ENCODE assay signal across 1 cellular context in the genomic region with DNA sequence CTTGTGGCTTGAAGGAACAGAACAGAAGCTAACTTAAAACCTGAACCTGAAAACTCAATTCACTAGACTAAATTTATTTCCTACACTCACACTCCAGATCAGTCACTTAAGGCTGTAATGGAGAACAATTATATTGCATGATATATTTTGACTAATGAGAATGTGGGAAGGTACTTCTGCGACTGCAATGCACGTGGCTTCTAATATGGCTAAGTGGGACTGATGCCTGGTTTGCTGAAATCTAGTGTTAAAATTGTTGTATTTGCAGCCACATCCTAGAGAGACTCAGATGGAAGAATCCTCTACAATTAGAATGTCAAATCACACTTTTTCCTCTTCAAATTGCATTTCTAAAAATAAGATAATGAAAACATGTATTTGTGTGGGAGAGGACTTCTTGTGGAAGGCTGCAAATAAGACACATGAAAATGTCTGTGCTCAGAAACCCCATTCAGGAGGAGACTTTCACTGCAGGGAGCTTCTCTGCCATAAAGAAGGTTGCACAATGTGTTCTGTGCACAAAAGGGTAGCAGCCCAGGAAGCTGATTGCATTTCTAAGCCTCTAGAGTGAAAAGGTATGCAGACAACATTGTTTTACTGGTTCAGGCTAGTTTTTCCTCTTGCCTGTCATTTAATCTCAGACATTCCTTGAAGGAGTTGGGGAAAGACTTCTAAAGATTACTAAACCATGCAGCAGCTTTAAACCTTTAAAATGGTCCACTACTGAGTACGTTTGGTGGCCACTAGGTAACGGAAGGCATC.
TF ChIP-seq lines count a peak whose summit lies in the region.

No MANE protein-coding gene starts in this region.

TF ChIP-seq in H1, 55 proteins besides CTCF, POLR2A, EP300 and RAD21 (continued from another document):
- TF ChIP-seq NANOG (IDR thresholded peaks at IDR 0.05; ENCODE audit: insufficient read depth, low read depth, low read length, poor library complexity, severe bottlenecking) (peak; percentile 88), HDAC6 (IDR thresholded peaks at IDR 0.05; ENCODE audit: low read depth, low read length) (no peak), TBP (IDR thresholded peaks at IDR 0.05; ENCODE audit: low read depth, low read length) (peak; percentile 44; the same call in 1 of the 2 replicates), JUN (IDR thresholded peaks at IDR 0.05; ENCODE audit: low read depth, low read length) (no peak), KDM4A (IDR thresholded peaks at IDR 0.05; ENCODE audit: low read depth, low read length, severe bottlenecking) (no peak), GABPA (IDR thresholded peaks at IDR 0.05; ENCODE audit: borderline replicate concordance, insufficient read depth, low read length) (no peak), JUND (IDR thresholded peaks at IDR 0.05; ENCODE audit: low read length) (no peak), NRF1 (IDR thresholded peaks at IDR 0.05; ENCODE audit: low read depth, low read length) (no peak), CBX5 (IDR thresholded peaks at IDR 0.05; ENCODE audit: low read depth, low read length) (no peak), EZH2 (IDR thresholded peaks at IDR 0.05; ENCODE audit: low read depth, low read length, severe bottlenecking) (no peak), BCL11A (IDR thresholded peaks at IDR 0.05; ENCODE audit: low read depth in 2 of 2, low read length in 2 of 2) (peak; percentile 26 to 76), SP2 (IDR thresholded peaks at IDR 0.05; ENCODE audit: low read length) (no peak), SUZ12 (IDR thresholded peaks at IDR 0.05; ENCODE audit: low read length) (no peak), TEAD4 (IDR thresholded peaks at IDR 0.05; ENCODE audit: low read depth, low read length) (peak; percentile 93), GTF2F1 (IDR thresholded peaks at IDR 0.05; ENCODE audit: borderline replicate concordance, low read depth, low read length) (no peak), CTBP2 (IDR thresholded peaks at IDR 0.05; ENCODE audit: borderline replicate concordance, insufficient read depth, insufficient read length, low read length) (no peak), TCF12 (IDR thresholded peaks at IDR 0.05; ENCODE audit: low read depth, low read length) (no peak), POLR2AphosphoS5 (IDR thresholded peaks at IDR 0.05; ENCODE audit: low read depth, low read length) (no peak), CHD1 (IDR thresholded peaks at IDR 0.05; ENCODE audit: low read depth, low read length) (no peak), KDM1A (IDR thresholded peaks at IDR 0.05; ENCODE audit: borderline replicate concordance, low read length) (no peak), ASH2L (IDR thresholded peaks at IDR 0.05; ENCODE audit: low read length) (peak; percentile 78), YY1 (IDR thresholded peaks at IDR 0.05; ENCODE audit: low read depth, low read length) (peak; percentile 73; the same call in 1 of the 2 replicates), SIX5 (IDR thresholded peaks at IDR 0.05; ENCODE audit: low read depth, low read length) (no peak), POU5F1 (IDR thresholded peaks at IDR 0.05; ENCODE audit: low read depth, low read length) (no peak), KDM5A (IDR thresholded peaks at IDR 0.05; ENCODE audit: low read length) (no peak), RNF2 (IDR thresholded peaks at IDR 0.05; ENCODE audit: borderline replicate concordance, low read depth, low read length, missing control alignments, poor library complexity, severe bottlenecking) (no peak), RXRA (IDR thresholded peaks at IDR 0.05; ENCODE audit: insufficient read depth, low read depth, low read length) (0 out of 2 replicates have a peak, but pooled peaks have one; percentile 14), RBBP5 (IDR thresholded peaks at IDR 0.05; ENCODE audit: borderline replicate concordance, low read depth, low read length) (no peak), SAP30 (IDR thresholded peaks at IDR 0.05; ENCODE audit: insufficient read depth, insufficient replicate concordance, low read length) (no peak), CHD2 (IDR thresholded peaks at IDR 0.05; ENCODE audit: low read length) (no peak), BRCA1 (IDR thresholded peaks at IDR 0.05; ENCODE audit: low read depth, low read length) (no peak), BACH1 (IDR thresholded peaks at IDR 0.05; ENCODE audit: low read length) (no peak), RFX5 (IDR thresholded peaks at IDR 0.05; ENCODE audit: borderline replicate concordance, low read depth, low read length) (no peak), SIN3A (conservative IDR thresholded peaks at IDR 0.05 in 1 of 2, IDR thresholded peaks at IDR 0.05 in 1 of 2; ENCODE audit: low read depth in 1 of 2, low read length in 2 of 2) (no peak), CEBPB (IDR thresholded peaks at IDR 0.05; ENCODE audit: low read depth, low read length) (peak; percentile 100), SRF (IDR thresholded peaks at IDR 0.05; ENCODE audit: low read depth, low read length) (no peak), SP4 (IDR thresholded peaks at IDR 0.05; ENCODE audit: low read length) (no peak), SIRT6 (IDR thresholded peaks at IDR 0.05; ENCODE audit: low read length) (no peak), PHF8 (conservative IDR thresholded peaks at IDR 0.05; ENCODE audit: low read depth, low read length) (no peak)
- TF ChIP-seq, protein P1, sequence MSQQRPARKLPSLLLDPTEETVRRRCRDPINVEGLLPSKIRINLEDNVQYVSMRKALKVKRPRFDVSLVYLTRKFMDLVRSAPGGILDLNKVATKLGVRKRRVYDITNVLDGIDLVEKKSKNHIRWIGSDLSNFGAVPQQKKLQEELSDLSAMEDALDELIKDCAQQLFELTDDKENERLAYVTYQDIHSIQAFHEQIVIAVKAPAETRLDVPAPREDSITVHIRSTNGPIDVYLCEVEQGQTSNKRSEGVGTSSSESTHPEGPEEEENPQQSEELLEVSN (IDR thresholded peaks at IDR 0.05), result peak; percentile 83; the same call in 1 of the 2 replicates
- TF ChIP-seq, protein P2, sequence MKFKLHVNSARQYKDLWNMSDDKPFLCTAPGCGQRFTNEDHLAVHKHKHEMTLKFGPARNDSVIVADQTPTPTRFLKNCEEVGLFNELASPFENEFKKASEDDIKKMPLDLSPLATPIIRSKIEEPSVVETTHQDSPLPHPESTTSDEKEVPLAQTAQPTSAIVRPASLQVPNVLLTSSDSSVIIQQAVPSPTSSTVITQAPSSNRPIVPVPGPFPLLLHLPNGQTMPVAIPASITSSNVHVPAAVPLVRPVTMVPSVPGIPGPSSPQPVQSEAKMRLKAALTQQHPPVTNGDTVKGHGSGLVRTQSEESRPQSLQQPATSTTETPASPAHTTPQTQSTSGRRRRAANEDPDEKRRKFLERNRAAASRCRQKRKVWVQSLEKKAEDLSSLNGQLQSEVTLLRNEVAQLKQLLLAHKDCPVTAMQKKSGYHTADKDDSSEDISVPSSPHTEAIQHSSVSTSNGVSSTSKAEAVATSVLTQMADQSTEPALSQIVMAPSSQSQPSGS (IDR thresholded peaks at IDR 0.05; ENCODE audit: low read length), result peak; percentile 72; the same call in 1 of the 2 replicates
- TF ChIP-seq, protein P3, sequence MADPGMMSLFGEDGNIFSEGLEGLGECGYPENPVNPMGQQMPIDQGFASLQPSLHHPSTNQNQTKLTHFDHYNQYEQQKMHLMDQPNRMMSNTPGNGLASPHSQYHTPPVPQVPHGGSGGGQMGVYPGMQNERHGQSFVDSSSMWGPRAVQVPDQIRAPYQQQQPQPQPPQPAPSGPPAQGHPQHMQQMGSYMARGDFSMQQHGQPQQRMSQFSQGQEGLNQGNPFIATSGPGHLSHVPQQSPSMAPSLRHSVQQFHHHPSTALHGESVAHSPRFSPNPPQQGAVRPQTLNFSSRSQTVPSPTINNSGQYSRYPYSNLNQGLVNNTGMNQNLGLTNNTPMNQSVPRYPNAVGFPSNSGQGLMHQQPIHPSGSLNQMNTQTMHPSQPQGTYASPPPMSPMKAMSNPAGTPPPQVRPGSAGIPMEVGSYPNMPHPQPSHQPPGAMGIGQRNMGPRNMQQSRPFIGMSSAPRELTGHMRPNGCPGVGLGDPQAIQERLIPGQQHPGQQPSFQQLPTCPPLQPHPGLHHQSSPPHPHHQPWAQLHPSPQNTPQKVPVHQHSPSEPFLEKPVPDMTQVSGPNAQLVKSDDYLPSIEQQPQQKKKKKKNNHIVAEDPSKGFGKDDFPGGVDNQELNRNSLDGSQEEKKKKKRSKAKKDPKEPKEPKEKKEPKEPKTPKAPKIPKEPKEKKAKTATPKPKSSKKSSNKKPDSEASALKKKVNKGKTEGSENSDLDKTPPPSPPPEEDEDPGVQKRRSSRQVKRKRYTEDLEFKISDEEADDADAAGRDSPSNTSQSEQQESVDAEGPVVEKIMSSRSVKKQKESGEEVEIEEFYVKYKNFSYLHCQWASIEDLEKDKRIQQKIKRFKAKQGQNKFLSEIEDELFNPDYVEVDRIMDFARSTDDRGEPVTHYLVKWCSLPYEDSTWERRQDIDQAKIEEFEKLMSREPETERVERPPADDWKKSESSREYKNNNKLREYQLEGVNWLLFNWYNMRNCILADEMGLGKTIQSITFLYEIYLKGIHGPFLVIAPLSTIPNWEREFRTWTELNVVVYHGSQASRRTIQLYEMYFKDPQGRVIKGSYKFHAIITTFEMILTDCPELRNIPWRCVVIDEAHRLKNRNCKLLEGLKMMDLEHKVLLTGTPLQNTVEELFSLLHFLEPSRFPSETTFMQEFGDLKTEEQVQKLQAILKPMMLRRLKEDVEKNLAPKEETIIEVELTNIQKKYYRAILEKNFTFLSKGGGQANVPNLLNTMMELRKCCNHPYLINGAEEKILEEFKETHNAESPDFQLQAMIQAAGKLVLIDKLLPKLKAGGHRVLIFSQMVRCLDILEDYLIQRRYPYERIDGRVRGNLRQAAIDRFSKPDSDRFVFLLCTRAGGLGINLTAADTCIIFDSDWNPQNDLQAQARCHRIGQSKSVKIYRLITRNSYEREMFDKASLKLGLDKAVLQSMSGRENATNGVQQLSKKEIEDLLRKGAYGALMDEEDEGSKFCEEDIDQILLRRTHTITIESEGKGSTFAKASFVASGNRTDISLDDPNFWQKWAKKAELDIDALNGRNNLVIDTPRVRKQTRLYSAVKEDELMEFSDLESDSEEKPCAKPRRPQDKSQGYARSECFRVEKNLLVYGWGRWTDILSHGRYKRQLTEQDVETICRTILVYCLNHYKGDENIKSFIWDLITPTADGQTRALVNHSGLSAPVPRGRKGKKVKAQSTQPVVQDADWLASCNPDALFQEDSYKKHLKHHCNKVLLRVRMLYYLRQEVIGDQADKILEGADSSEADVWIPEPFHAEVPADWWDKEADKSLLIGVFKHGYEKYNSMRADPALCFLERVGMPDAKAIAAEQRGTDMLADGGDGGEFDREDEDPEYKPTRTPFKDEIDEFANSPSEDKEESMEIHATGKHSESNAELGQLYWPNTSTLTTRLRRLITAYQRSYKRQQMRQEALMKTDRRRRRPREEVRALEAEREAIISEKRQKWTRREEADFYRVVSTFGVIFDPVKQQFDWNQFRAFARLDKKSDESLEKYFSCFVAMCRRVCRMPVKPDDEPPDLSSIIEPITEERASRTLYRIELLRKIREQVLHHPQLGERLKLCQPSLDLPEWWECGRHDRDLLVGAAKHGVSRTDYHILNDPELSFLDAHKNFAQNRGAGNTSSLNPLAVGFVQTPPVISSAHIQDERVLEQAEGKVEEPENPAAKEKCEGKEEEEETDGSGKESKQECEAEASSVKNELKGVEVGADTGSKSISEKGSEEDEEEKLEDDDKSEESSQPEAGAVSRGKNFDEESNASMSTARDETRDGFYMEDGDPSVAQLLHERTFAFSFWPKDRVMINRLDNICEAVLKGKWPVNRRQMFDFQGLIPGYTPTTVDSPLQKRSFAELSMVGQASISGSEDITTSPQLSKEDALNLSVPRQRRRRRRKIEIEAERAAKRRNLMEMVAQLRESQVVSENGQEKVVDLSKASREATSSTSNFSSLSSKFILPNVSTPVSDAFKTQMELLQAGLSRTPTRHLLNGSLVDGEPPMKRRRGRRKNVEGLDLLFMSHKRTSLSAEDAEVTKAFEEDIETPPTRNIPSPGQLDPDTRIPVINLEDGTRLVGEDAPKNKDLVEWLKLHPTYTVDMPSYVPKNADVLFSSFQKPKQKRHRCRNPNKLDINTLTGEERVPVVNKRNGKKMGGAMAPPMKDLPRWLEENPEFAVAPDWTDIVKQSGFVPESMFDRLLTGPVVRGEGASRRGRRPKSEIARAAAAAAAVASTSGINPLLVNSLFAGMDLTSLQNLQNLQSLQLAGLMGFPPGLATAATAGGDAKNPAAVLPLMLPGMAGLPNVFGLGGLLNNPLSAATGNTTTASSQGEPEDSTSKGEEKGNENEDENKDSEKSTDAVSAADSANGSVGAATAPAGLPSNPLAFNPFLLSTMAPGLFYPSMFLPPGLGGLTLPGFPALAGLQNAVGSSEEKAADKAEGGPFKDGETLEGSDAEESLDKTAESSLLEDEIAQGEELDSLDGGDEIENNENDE (IDR thresholded peaks at IDR 0.05; ENCODE audit: insufficient replicate concordance, low read length), result peak; percentile 94
- TF ChIP-seq, protein P4, sequence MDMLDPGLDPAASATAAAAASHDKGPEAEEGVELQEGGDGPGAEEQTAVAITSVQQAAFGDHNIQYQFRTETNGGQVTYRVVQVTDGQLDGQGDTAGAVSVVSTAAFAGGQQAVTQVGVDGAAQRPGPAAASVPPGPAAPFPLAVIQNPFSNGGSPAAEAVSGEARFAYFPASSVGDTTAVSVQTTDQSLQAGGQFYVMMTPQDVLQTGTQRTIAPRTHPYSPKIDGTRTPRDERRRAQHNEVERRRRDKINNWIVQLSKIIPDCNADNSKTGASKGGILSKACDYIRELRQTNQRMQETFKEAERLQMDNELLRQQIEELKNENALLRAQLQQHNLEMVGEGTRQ (IDR thresholded peaks at IDR 0.05; ENCODE audit: low read length), result no peak
- TF ChIP-seq, protein P5, sequence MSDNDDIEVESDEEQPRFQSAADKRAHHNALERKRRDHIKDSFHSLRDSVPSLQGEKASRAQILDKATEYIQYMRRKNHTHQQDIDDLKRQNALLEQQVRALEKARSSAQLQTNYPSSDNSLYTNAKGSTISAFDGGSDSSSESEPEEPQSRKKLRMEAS (IDR thresholded peaks at IDR 0.05), result peak; percentile 77
- TF ChIP-seq, protein P6, sequence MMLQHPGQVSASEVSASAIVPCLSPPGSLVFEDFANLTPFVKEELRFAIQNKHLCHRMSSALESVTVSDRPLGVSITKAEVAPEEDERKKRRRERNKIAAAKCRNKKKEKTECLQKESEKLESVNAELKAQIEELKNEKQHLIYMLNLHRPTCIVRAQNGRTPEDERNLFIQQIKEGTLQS (IDR thresholded peaks at IDR 0.05; ENCODE audit: insufficient read depth, low read depth, low read length), result no peak
